9 cellular contexts compared by ENCODE assay signal in the genomic region with DNA sequence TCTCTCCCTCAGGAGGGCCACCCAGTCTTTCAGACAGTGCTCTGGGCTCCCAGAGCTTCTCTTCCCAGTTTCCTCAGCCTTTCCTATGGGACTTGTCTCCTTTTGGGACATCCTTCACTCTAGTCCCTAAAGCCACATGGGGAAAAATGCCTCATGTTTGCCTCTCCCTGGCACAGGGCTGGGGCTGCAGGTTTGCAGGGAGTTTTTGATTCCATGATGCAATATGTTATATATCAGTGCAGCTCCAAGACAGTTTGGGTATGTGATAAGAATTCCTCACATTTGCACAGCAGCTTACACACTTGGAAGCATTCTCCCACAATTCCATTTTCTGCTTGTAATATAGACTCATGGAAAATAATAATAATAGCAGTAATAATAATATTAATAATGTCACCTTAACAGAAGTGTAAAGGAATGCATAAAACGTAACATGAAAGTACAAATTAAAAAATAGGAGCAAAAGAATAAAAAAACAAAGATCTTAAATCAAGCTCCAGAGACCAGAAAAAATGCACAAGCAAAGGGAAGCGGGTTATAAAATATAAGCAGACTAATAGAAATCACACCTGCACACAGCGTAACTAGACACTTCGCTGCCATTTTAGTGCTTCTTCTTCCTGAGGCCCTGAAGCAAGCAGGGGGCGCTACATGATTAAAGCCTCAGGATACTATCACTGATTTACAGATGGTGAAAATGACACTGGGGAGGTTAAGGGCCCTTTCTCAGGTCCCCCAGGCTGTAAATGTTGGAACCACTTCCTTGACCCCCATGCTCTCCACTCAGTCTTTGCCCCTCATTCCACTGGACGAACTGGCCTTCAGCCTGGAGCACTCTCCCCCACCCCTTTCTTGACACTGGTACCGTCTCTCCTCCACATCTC.
DNase-seq lines count a peak whose midpoint lies in the region; ATAC-seq and TF ChIP-seq lines count a peak whose summit lies in the region.
"Had no signal": no experiment of that assay in that cellular context is flagged by ENCODE, and none has a peak within 500 bp of the region (broad histone marks: within the 10 kb centered on the region; RNA-seq: fewer than 3 reads in every experiment).

No MANE protein-coding gene starts in this region.

- H3K4me3 ChIP-seq in BJ (ENCODE audit: low read depth, low read length) = no peak overlapping the region
- no peak overlapping the region for H3K4me3 ChIP-seq in KMS-11 (IDR thresholded peaks at IDR 0.05; ENCODE audit: insufficient read depth, low read depth, low read length)
- no peak overlapping the region for H3K4me3 ChIP-seq in astrocyte of the spinal cord (ENCODE audit: low read depth, low read length)
- no peak overlapping the region for H3K4me3 ChIP-seq in mucosa of descending colon

- H3K27me3 ChIP-seq in BJ (ENCODE audit: control insufficient read depth, insufficient read depth, low read length) (no peaks in the 10 kb centered on the region), KMS-11 (ENCODE audit: insufficient read depth, low read depth) (no peaks in the 10 kb centered on the region)

- H3K36me3 ChIP-seq in BJ (ENCODE audit: control insufficient read depth, insufficient read depth, low read length) (no peaks in the 10 kb centered on the region), KMS-11 (ENCODE audit: insufficient read depth) (no peaks in the 10 kb centered on the region), mucosa of descending colon (ENCODE audit: low read depth) (no peaks in the 10 kb centered on the region)

- no peaks in the 10 kb centered on the region for H3K4me1 ChIP-seq in KMS-11 (ENCODE audit: low read depth, poor library complexity, severe bottlenecking)
- peaks cover 33% of the 10 kb centered on the region for H3K4me1 ChIP-seq in mucosa of descending colon (ENCODE audit: low read depth)

- no peaks in the 10 kb centered on the region for H3K9me3 ChIP-seq in mucosa of descending colon

- no peaks in the 10 kb centered on the region for H3K79me2 ChIP-seq in KMS-11 (ENCODE audit: insufficient read depth, low read depth)

- no peak for DNase-seq in BJ (ENCODE audit: low read depth)
- DNase-seq in astrocyte of the spinal cord (ENCODE audit: low read depth, low spot score) = no peak
- DNase-seq in mucosa of descending colon = peak in 2 of 3 donors; percentile 28 to 86
- DNase-seq in activated effector memory CD4-positive, alpha-beta T cell treated with Interleukin-2 at 50 U/mL for 16 hours = no peak
- DNase-seq in GM19240 (ENCODE audit: insufficient read length, low spot score) = no peak

- peak; percentile 51 for TF ChIP-seq CTCF in BJ (IDR thresholded peaks at IDR 0.05; ENCODE audit: insufficient read depth, low read depth, low read length)
- 0 out of 2 replicates have a peak, but pooled peaks have one; percentile 18 for TF ChIP-seq CTCF in KMS-11 (conservative IDR thresholded peaks at IDR 0.05; ENCODE audit: low read depth, low read length)
- TF ChIP-seq CTCF in astrocyte of the spinal cord (IDR thresholded peaks at IDR 0.05; ENCODE audit: low read depth, low read length) = peak; percentile 55
- peak; percentile 45 for TF ChIP-seq CTCF in mucosa of descending colon (IDR thresholded peaks at IDR 0.05)

- POLR2A ChIA-PET in BJ (lab: Charles Lee) = no interaction called here

- H2AFZ ChIP-seq in KMS-11 (ENCODE audit: low read depth) = no peak overlapping the region

- intact Hi-C loops in mucosa of descending colon (cut with DNase I, micrococcal nuclease) = no loop called here

- no peak overlapping the region for H3K4me2 ChIP-seq in KMS-11

- H4K20me1 ChIP-seq in KMS-11 (ENCODE audit: insufficient read depth) = no peaks in the 10 kb centered on the region

- no peak overlapping the region for H3K9ac ChIP-seq in KMS-11

- CTCF ChIA-PET in BJ (lab: Yijun Ruan, JAX) = interaction anchor here (1.0 to 13.4 kb wide), 4 partner anchors 25 to 114 kb away, joined by 3 to 107 read pairs (median 5); partner anchors contain the start of gene CSNK1A1

- no peak overlapping the region for H3K27ac ChIP-seq in KMS-11

- peak; percentile 27 for ATAC-seq in mucosa of descending colon
- no peak for ATAC-seq in HG03457 (IDR thresholded peaks at IDR 0.05; ENCODE audit: unreplicated experiment)
- no peak for ATAC-seq in HG03045 (IDR thresholded peaks at IDR 0.05; ENCODE audit: unreplicated experiment)
- ATAC-seq: left lobe of liver had no signal

- in situ Hi-C loops in astrocyte of the spinal cord (cut with HindIII; ENCODE audit: low sequenced_read_pairs) = no loop called here

Comparison
In these comparisons a context has a peak if more than half of its experiments do, and no peak if none do; other contexts are left out.
1. DNase-seq: peak in mucosa of descending colon (2 of 3); none in BJ (single experiment), astrocyte of the spinal cord (single experiment), activated effector memory CD4-positive, alpha-beta T cell treated with Interleukin-2 at 50 U/mL for 16 hours (single experiment) and GM19240 (single experiment).
2. Peak in every context shown above with its lines, with median percentiles within 50 percentile points of each other: CTCF ChIP-seq.